In genomic region chr1:111747282-111747734, GRCh38 we compare ENCODE assay signal across 8 cellular contexts. TPM values are rescaled to one million over a fixed set of nuclear protein-coding genes. Genes with fewer than 3 reads are reported as not detected.
DNase-seq lines count a peak whose midpoint lies in the region; ATAC-seq and TF ChIP-seq lines count a peak whose summit lies in the region.

No MANE protein-coding gene starts in this region.

- no peak overlapping the region for H2BK5ac ChIP-seq in H9 (ENCODE audit: insufficient read length, low read length)

- H3K4me1 ChIP-seq in CD4-positive, CD25-positive, alpha-beta regulatory T cell (ENCODE audit: control insufficient read depth, insufficient read depth, low read length, poor library complexity, severe bottlenecking): no peaks in the 10 kb centered on the region
- peaks cover 2% of the 10 kb centered on the region for H3K4me1 ChIP-seq in H9 (ENCODE audit: insufficient read depth, low read length)
- peaks cover 36% of the 10 kb centered on the region for H3K4me1 ChIP-seq in osteoblast (ENCODE audit: insufficient read depth, low read length)

- no peaks in the 10 kb centered on the region for H3K23me2 ChIP-seq in H9 (ENCODE audit: insufficient read length, low read depth, low read length, poor library complexity, severe bottlenecking)

- H4K8ac ChIP-seq in H9 (replicated peaks; ENCODE audit: insufficient read length, low read depth, low read length): no peak overlapping the region

- no peaks in the 10 kb centered on the region for H3K36me3 Mint-ChIP-seq in CD4-positive, CD25-positive, alpha-beta regulatory T cell
- no peaks in the 10 kb centered on the region; a peak in 1 of 7 replicates for H3K36me3 Mint-ChIP-seq in H9 (ENCODE audit: insufficient read depth in 1 of 3, low read depth in 3 of 3)

- peaks cover 2% of the 10 kb centered on the region for H3K27me3 ChIP-seq in CD4-positive, CD25-positive, alpha-beta regulatory T cell (ENCODE audit: control insufficient read depth, insufficient read depth, low read length)
- H3K27me3 ChIP-seq in H9 (ENCODE audit: insufficient read depth, low read length) (no peaks in the 10 kb centered on the region), osteoblast (ENCODE audit: insufficient read depth, low read length) (no peaks in the 10 kb centered on the region)

- H3K4me1 Mint-ChIP-seq in CD4-positive, CD25-positive, alpha-beta regulatory T cell: peaks cover 0 to 8% (median 0%) of the 10 kb centered on the region in 4 donors
- peaks cover 24 to 29% of the 10 kb centered on the region in 2 experiments for H3K4me1 Mint-ChIP-seq in H9

- no peaks in the 10 kb centered on the region for H3K79me2 ChIP-seq in H9 (ENCODE audit: insufficient read depth, low read length)
- no peaks in the 10 kb centered on the region for H3K79me2 ChIP-seq in osteoblast (ENCODE audit: insufficient read depth, low read length)

- H3K23ac ChIP-seq in H9 (ENCODE audit: insufficient read length, low read depth, low read length): no peak overlapping the region

- TF ChIP-seq CTCF in H9 (conservative IDR thresholded peaks at IDR 0.05): peak; percentile 86
- TF ChIP-seq CTCF in osteoblast (IDR thresholded peaks at IDR 0.05; ENCODE audit: extremely low read depth, low read depth, low read length): peak; percentile 83

- no peak overlapping the region for H3K4me3 Mint-ChIP-seq in CD4-positive, CD25-positive, alpha-beta regulatory T cell
- no peak overlapping the region for H3K4me3 Mint-ChIP-seq in H9

- no peaks in the 10 kb centered on the region for H3K9me3 Mint-ChIP-seq in CD4-positive, CD25-positive, alpha-beta regulatory T cell
- no peaks in the 10 kb centered on the region; a peak in 1 of 5 replicates for H3K9me3 Mint-ChIP-seq in H9

- no peak overlapping the region for H3K18ac ChIP-seq in H9 (ENCODE audit: insufficient read length, low read depth, low read length)

- H3K27ac Mint-ChIP-seq in CD4-positive, CD25-positive, alpha-beta regulatory T cell: no peak overlapping the region
- no peak overlapping the region for H3K27ac Mint-ChIP-seq in H9

- peak; percentile 46 to 49 for ATAC-seq in CD4-positive, CD25-positive, alpha-beta regulatory T cell (ENCODE audit: low read depth in 2 of 2)
- ATAC-seq in esophagus mucosa: peak; percentile 77
- no peak for ATAC-seq in GM19035 (IDR thresholded peaks at IDR 0.05; ENCODE audit: unreplicated experiment)
- ATAC-seq in GM19324 (IDR thresholded peaks at IDR 0.05; ENCODE audit: low FRiP score, unreplicated experiment): no peak

- no peak overlapping the region for H3T11ph ChIP-seq in H9 (ENCODE audit: low read length)

- H2AK5ac ChIP-seq in H9 (ENCODE audit: insufficient read length, low read length): no peak overlapping the region

- no peak overlapping the region for H2BK120ac ChIP-seq in H9 (ENCODE audit: low read depth, low read length, poor library complexity, severe bottlenecking)

- WGBS in H9 (ENCODE audit: extremely low coverage, insufficient read length, low lambda C conversion rate): no CpG with 5 or more reads among the region's 3 CpGs

- no peak overlapping the region for H3K9ac ChIP-seq in H9 (ENCODE audit: extremely low read depth, insufficient read length, low read length)

- no peak overlapping the region for H3K56ac ChIP-seq in H9 (ENCODE audit: insufficient read length, low read depth, low read length)

- H3K4me3 ChIP-seq in CD4-positive, CD25-positive, alpha-beta regulatory T cell (ENCODE audit: low read depth, low read length): no peak overlapping the region
- H3K4me3 ChIP-seq in osteoblast (ENCODE audit: insufficient read depth, low read length): no peak overlapping the region

- H3K9me3 ChIP-seq in CD4-positive, CD25-positive, alpha-beta regulatory T cell (ENCODE audit: control insufficient read depth in 2 of 2, low read length in 2 of 2): no peaks in the 10 kb centered on the region
- H3K9me3 ChIP-seq in H9 (ENCODE audit: control insufficient read depth, low read depth, low read length) (no peaks in the 10 kb centered on the region), osteoblast (ENCODE audit: low read depth, low read length) (no peaks in the 10 kb centered on the region)

- no peak overlapping the region for H2BK12ac ChIP-seq in H9 (ENCODE audit: insufficient read length, low read depth, low read length)

- H3K14ac ChIP-seq in H9 (ENCODE audit: insufficient read depth, low read length): no peak overlapping the region

- no peak overlapping the region for H3K27ac ChIP-seq in CD4-positive, CD25-positive, alpha-beta regulatory T cell (ENCODE audit: insufficient read depth, low read length, poor library complexity, severe bottlenecking)
- H3K27ac ChIP-seq in H9 (ENCODE audit: insufficient read length, low read depth, low read length) (no peak overlapping the region), osteoblast (ENCODE audit: low read depth, low read length) (no peak overlapping the region)

- H3K4me2 ChIP-seq in H9 (ENCODE audit: insufficient read depth, insufficient read length, low read length): no peak overlapping the region
- no peak overlapping the region for H3K4me2 ChIP-seq in osteoblast (ENCODE audit: insufficient read depth, low read length)

- H2BK15ac ChIP-seq in H9 (ENCODE audit: low read depth, low read length): no peak overlapping the region

- DNase-seq in CD4-positive, CD25-positive, alpha-beta regulatory T cell: peak; percentile 41 to 91 (median 58)
- DNase-seq in H9: peak; percentile 80
- peak; percentile 73 for DNase-seq in NCI-H748 (lab: John Stamatoyannopoulos, UW; ENCODE audit: unreplicated experiment)
- peak; percentile 47 for DNase-seq in activated CD4-positive, alpha-beta T cell treated with anti-CD3 and anti-CD28 coated beads, Interleukin-2, amount 50 U/mL, for 1 hour
- peak; percentile 83 for DNase-seq in osteoblast (ENCODE audit: insufficient read length, low spot score, missing footprints)

- H3K27me3 Mint-ChIP-seq in CD4-positive, CD25-positive, alpha-beta regulatory T cell: peaks cover 19% of the 10 kb centered on the region
- peaks cover 16% of the 10 kb centered on the region for H3K27me3 Mint-ChIP-seq in H9 (ENCODE audit: low read depth)

- H4K5ac ChIP-seq in H9 (ENCODE audit: insufficient read length, low read depth, low read length): no peak overlapping the region

- no peaks in the 10 kb centered on the region for H3K36me3 ChIP-seq in CD4-positive, CD25-positive, alpha-beta regulatory T cell (ENCODE audit: control insufficient read depth, insufficient read depth, low read length)
- no peaks in the 10 kb centered on the region for H3K36me3 ChIP-seq in osteoblast (ENCODE audit: insufficient read depth, low read length)

- H4K91ac ChIP-seq in H9 (ENCODE audit: insufficient read length, low read depth, low read length): no peak overlapping the region

- H2BK20ac ChIP-seq in H9 (ENCODE audit: low read depth, low read length, poor library complexity, severe bottlenecking): no peak overlapping the region

- H4K20me1 ChIP-seq in H9 (ENCODE audit: control insufficient read depth, insufficient read depth, insufficient read length) (no peaks in the 10 kb centered on the region), osteoblast (ENCODE audit: insufficient read depth, low read length) (no peaks in the 10 kb centered on the region)

- H3K79me1 ChIP-seq in H9 (ENCODE audit: insufficient read depth, low read depth, low read length, poor library complexity, severe bottlenecking): no peaks in the 10 kb centered on the region

- H3K4ac ChIP-seq in H9 (ENCODE audit: low read depth, low read length): no peak overlapping the region

- H2AFZ ChIP-seq in H9 (ENCODE audit: low read length) (no peak overlapping the region), osteoblast (ENCODE audit: low read length) (no peak overlapping the region)

RNA-seq across cellular contexts. Expression of gene INKA2, which starts 8.1 kb away (rescaled TPM):
- total RNA-seq in CD4-positive, CD25-positive, alpha-beta regulatory T cell: not detected
- polyA plus RNA-seq in CD4-positive, CD25-positive, alpha-beta regulatory T cell: under 1 TPM in 1 of 4 donors, not detected in 3; 0.31 TPM
- total RNA-seq in H9 (2021): 11.9 and 12.3 TPM in 2 replicates
- 2.7 TPM for total RNA-seq in esophagus mucosa
- total RNA-seq in osteoblast: 3.5 and 3.6 TPM in 2 replicates

RNA-seq across cellular contexts. Expression of gene DDX20, which starts 8.4 kb away (rescaled TPM):
- 16.0 TPM for total RNA-seq in CD4-positive, CD25-positive, alpha-beta regulatory T cell
- 10 to 100 TPM in 3 of 4 donors, 1 to 10 TPM in 1; 9.6 to 18.8 (median 14.8) TPM for polyA plus RNA-seq in CD4-positive, CD25-positive, alpha-beta regulatory T cell
- total RNA-seq in H9 (2021) (38.0 and 38.3 TPM in 2 replicates), esophagus mucosa (6.1 TPM), osteoblast (15.6 and 19.2 TPM in 2 replicates)

Comparison
In these comparisons a context has a peak if more than half of its experiments do, and no peak if none do; other contexts are left out.
1. ATAC-seq: peak in CD4-positive, CD25-positive, alpha-beta regulatory T cell (2 of 2) and esophagus mucosa (single experiment); none in GM19035 (single experiment) and GM19324 (single experiment).
2. Peak in every context shown above with its lines, with median percentiles within 50 percentile points of each other: DNase-seq.